29 cellular contexts compared by ENCODE assay signal in genomic region chr7:157809154-157809862, GRCh38.
"Had no signal": no experiment of that assay in that cellular context is flagged by ENCODE, and none has a peak within 500 bp of the region (broad histone marks: within the 10 kb centered on the region; RNA-seq: fewer than 3 reads in every experiment).

No MANE protein-coding gene starts in this region.

- H3K36me3 Mint-ChIP-seq: activated CD4-positive, alpha-beta memory T cell treated with anti-CD3 and anti-CD28 coated beads for 36 hours; activated CD8-positive, alpha-beta memory T cell treated with anti-CD3 and anti-CD28 coated beads, Interleukin-2, amount 10 ng/mL, durations not matched to agents 7 days and 5 days; activated naive CD4-positive, alpha-beta T cell treated with anti-CD3 and anti-CD28 coated beads, Interleukin-2, amount 50 U/mL, for 72 hours; activated naive CD8-positive, alpha-beta T cell treated with anti-CD3 and anti-CD28 coated beads, Interleukin-2, amount 10 ng/mL, durations not matched to agents 7 days and 5 days had no signal

- DNase-seq: activated CD4-positive, alpha-beta memory T cell treated with anti-CD3 and anti-CD28 coated beads for 36 hours; activated CD4-positive, alpha-beta T cell treated with anti-CD3 and anti-CD28 coated beads for 36 hours; activated CD4-positive, alpha-beta T cell treated with anti-CD3 and anti-CD28 coated beads, Interleukin-2, amount 10 ng/mL, durations not matched to agents 24 days and 14 days; activated CD4-positive, CD25-positive, alpha-beta regulatory T cell; activated CD4-positive, CD25-positive, alpha-beta regulatory T cell treated with anti-CD3 and anti-CD28 coated beads, Interleukin-2, amount 50 U/mL, for 72 hours; activated CD8-positive, alpha-beta memory T cell treated with anti-CD3 and anti-CD28 coated beads, Interleukin-2, amount 10 ng/mL, durations not matched to agents 7 days and 5 days; activated CD8-positive, alpha-beta memory T cell treated with anti-CD3 and anti-CD28 coated beads, Interleukin-2, amount 50 U/mL, for 4 hours; activated CD8-positive, alpha-beta T cell treated with anti-CD3 and anti-CD28 coated beads, Interleukin-2, amount 10 ng/mL, durations not matched to agents 7 days and 5 days; activated effector memory CD4-positive, alpha-beta T cell treated with Interleukin-2 at 50 U/mL for 16 hours; activated gamma-delta T cell treated with Interleukin-2 at 50 U/mL for 16 hours; activated naive CD4-positive, alpha-beta T cell treated with anti-CD3 and anti-CD28 coated beads for 36 hours; activated naive CD8-positive, alpha-beta T cell treated with anti-CD3 and anti-CD28 coated beads, Interleukin-2, amount 10 ng/mL, durations not matched to agents 7 days and 5 days; activated T-cell treated with anti-CD3 and anti-CD28 coated beads, Interleukin-2, amount 50 U/mL, for 24 hours; central memory CD4-positive, alpha-beta T cell; cerebellar nuclear complex; dermis blood vessel endothelial cell; effector CD4-positive, alpha-beta T cell; esophagus squamous epithelium; foreskin melanocyte; T-helper 2 cell had no signal

- H3K4me1 ChIP-seq: ascending aorta, breast epithelium, esophagus squamous epithelium, gastroesophageal sphincter had no signal

- H3K9me3 Mint-ChIP-seq: activated CD4-positive, alpha-beta memory T cell treated with anti-CD3 and anti-CD28 coated beads for 36 hours; activated CD4-positive, alpha-beta T cell treated with anti-CD3 and anti-CD28 coated beads, Interleukin-2, amount 10 ng/mL, durations not matched to agents 24 days and 14 days; activated naive CD4-positive, alpha-beta T cell treated with anti-CD3 and anti-CD28 coated beads for 36 hours; activated naive CD8-positive, alpha-beta T cell treated with anti-CD3 and anti-CD28 coated beads, Interleukin-2, amount 10 ng/mL, durations not matched to agents 7 days and 5 days; activated T-cell treated with anti-CD3 and anti-CD28 coated beads, Interleukin-2, amount 50 U/mL, for 24 hours; activated T-helper 17 cell treated with anti-CD3 and anti-CD28 coated beads, Interleukin-2, amount 50 U/mL, for 72 hours had no signal

- H3K9me3 ChIP-seq: ascending aorta, esophagus squamous epithelium had no signal

- H3K4me1 Mint-ChIP-seq: activated CD4-positive, alpha-beta T cell treated with anti-CD3 and anti-CD28 coated beads for 36 hours; activated CD4-positive, alpha-beta T cell treated with anti-CD3 and anti-CD28 coated beads, Interleukin-2, amount 10 ng/mL, durations not matched to agents 24 days and 14 days; activated CD8-positive, alpha-beta memory T cell treated with anti-CD3 and anti-CD28 coated beads, Interleukin-2, amount 10 ng/mL, durations not matched to agents 7 days and 5 days; activated naive CD8-positive, alpha-beta T cell treated with anti-CD3 and anti-CD28 coated beads, Interleukin-2, amount 10 ng/mL, durations not matched to agents 7 days and 5 days; activated T-helper 17 cell treated with anti-CD3 and anti-CD28 coated beads, Interleukin-2, amount 50 U/mL, for 72 hours had no signal

- H3K27me3 Mint-ChIP-seq: activated CD4-positive, alpha-beta memory T cell treated with anti-CD3 and anti-CD28 coated beads for 36 hours; activated CD4-positive, alpha-beta T cell treated with anti-CD3 and anti-CD28 coated beads for 36 hours; activated CD4-positive, alpha-beta T cell treated with anti-CD3 and anti-CD28 coated beads, Interleukin-2, amount 10 ng/mL, durations not matched to agents 24 days and 14 days; activated CD8-positive, alpha-beta memory T cell treated with anti-CD3 and anti-CD28 coated beads, Interleukin-2, amount 10 ng/mL, durations not matched to agents 7 days and 5 days; activated naive CD8-positive, alpha-beta T cell treated with anti-CD3 and anti-CD28 coated beads, Interleukin-2, amount 10 ng/mL, durations not matched to agents 7 days and 5 days; activated T-cell treated with anti-CD3 and anti-CD28 coated beads, Interleukin-2, amount 50 U/mL, for 24 hours; brain had no signal

- H3K27ac ChIP-seq: ascending aorta, breast epithelium, cardiac muscle cell, coronary artery, epithelial cell of prostate, esophagus squamous epithelium, gastroesophageal sphincter had no signal

- H3K27me3 ChIP-seq: ascending aorta, breast epithelium, cardiac muscle cell, esophagus squamous epithelium had no signal

- H3K36me3 ChIP-seq: ascending aorta, breast epithelium, cardiac muscle cell, esophagus squamous epithelium, gastroesophageal sphincter had no signal

- ATAC-seq: activated CD4-positive, alpha-beta T cell treated with anti-CD3 and anti-CD28 coated beads for 36 hours; activated CD8-positive, alpha-beta memory T cell treated with anti-CD3 and anti-CD28 coated beads, Interleukin-2, amount 10 ng/mL, durations not matched to agents 7 days and 5 days; activated CD8-positive, alpha-beta T cell treated with anti-CD3 and anti-CD28 coated beads, Interleukin-2, amount 10 ng/mL, durations not matched to agents 7 days and 5 days; activated naive CD4-positive, alpha-beta T cell treated with anti-CD3 and anti-CD28 coated beads, Interleukin-2, amount 50 U/mL, for 72 hours; activated T-helper 17 cell treated with anti-CD3 and anti-CD28 coated beads, Interleukin-2, amount 50 U/mL, for 72 hours; gastroesophageal sphincter had no signal

- H3K27ac Mint-ChIP-seq: activated CD4-positive, alpha-beta memory T cell treated with anti-CD3 and anti-CD28 coated beads for 36 hours; activated CD4-positive, alpha-beta T cell treated with anti-CD3 and anti-CD28 coated beads for 36 hours; activated CD4-positive, alpha-beta T cell treated with anti-CD3 and anti-CD28 coated beads, Interleukin-2, amount 10 ng/mL, durations not matched to agents 24 days and 14 days; activated CD8-positive, alpha-beta memory T cell treated with anti-CD3 and anti-CD28 coated beads, Interleukin-2, amount 10 ng/mL, durations not matched to agents 7 days and 5 days; activated CD8-positive, alpha-beta T cell treated with anti-CD3 and anti-CD28 coated beads, Interleukin-2, amount 10 ng/mL, durations not matched to agents 7 days and 5 days; activated naive CD4-positive, alpha-beta T cell treated with anti-CD3 and anti-CD28 coated beads for 36 hours; activated naive CD4-positive, alpha-beta T cell treated with anti-CD3 and anti-CD28 coated beads, Interleukin-2, amount 50 U/mL, for 72 hours; activated naive CD8-positive, alpha-beta T cell treated with anti-CD3 and anti-CD28 coated beads, Interleukin-2, amount 10 ng/mL, durations not matched to agents 7 days and 5 days; activated T-cell treated with anti-CD3 and anti-CD28 coated beads, Interleukin-2, amount 50 U/mL, for 24 hours; activated T-helper 17 cell treated with anti-CD3 and anti-CD28 coated beads, Interleukin-2, amount 50 U/mL, for 72 hours; brain had no signal

- H3K4me3 Mint-ChIP-seq: activated CD4-positive, alpha-beta memory T cell treated with anti-CD3 and anti-CD28 coated beads for 36 hours; activated CD4-positive, alpha-beta T cell treated with anti-CD3 and anti-CD28 coated beads for 36 hours; activated CD4-positive, alpha-beta T cell treated with anti-CD3 and anti-CD28 coated beads, Interleukin-2, amount 10 ng/mL, durations not matched to agents 24 days and 14 days; activated CD8-positive, alpha-beta memory T cell treated with anti-CD3 and anti-CD28 coated beads, Interleukin-2, amount 10 ng/mL, durations not matched to agents 7 days and 5 days; activated CD8-positive, alpha-beta T cell treated with anti-CD3 and anti-CD28 coated beads, Interleukin-2, amount 10 ng/mL, durations not matched to agents 7 days and 5 days; activated naive CD4-positive, alpha-beta T cell treated with anti-CD3 and anti-CD28 coated beads for 36 hours; activated naive CD8-positive, alpha-beta T cell treated with anti-CD3 and anti-CD28 coated beads, Interleukin-2, amount 10 ng/mL, durations not matched to agents 7 days and 5 days; activated T-cell treated with anti-CD3 and anti-CD28 coated beads, Interleukin-2, amount 50 U/mL, for 24 hours; activated T-helper 17 cell treated with anti-CD3 and anti-CD28 coated beads, Interleukin-2, amount 50 U/mL, for 72 hours; brain had no signal

- H3K4me3 ChIP-seq: ascending aorta, breast epithelium, cardiac muscle cell, coronary artery, esophagus squamous epithelium, gastroesophageal sphincter had no signal
